8 cellular contexts compared by ENCODE assay signal in genomic region chr1:62175568-62176179, GRCh38. TPM values are rescaled to one million over a fixed set of nuclear protein-coding genes. Genes with fewer than 3 reads are reported as not detected.
DNase-seq lines count a peak whose midpoint lies in the region; ATAC-seq and TF ChIP-seq lines count a peak whose summit lies in the region.

No MANE protein-coding gene starts in this region.

- intact Hi-C loops in Caco-2 (cut with micrococcal nuclease; ENCODE audit: unreplicated experiment): loop anchor here (1.0 to 2.0 kb wide), 4 partner anchors 63 to 232 kb away; no protein-coding TSS in a partner anchor

- no peaks in the 10 kb centered on the region for H3K9me3 Mint-ChIP-seq in Caco-2 (ENCODE audit: unreplicated experiment)
- no peaks in the 10 kb centered on the region for H3K9me3 Mint-ChIP-seq in activated CD8-positive, alpha-beta T cell treated with anti-CD3 and anti-CD28 coated beads, Interleukin-2, amount 10 ng/mL, durations not matched to agents 7 days and 5 days (ENCODE audit: insufficient read depth)

- no TSS peak for BruUV-seq in Caco-2 (replicated peaks; lab: Mats Ljungman, UMichigan)

- no peaks in the 10 kb centered on the region for H3K36me3 ChIP-seq in Caco-2 (ENCODE audit: control insufficient read depth, insufficient read depth, low read length)

- peak; percentile 54 for ATAC-seq in GM21381 (IDR thresholded peaks at IDR 0.05; ENCODE audit: unreplicated experiment)
- no peak for ATAC-seq in activated CD8-positive, alpha-beta T cell treated with anti-CD3 and anti-CD28 coated beads, Interleukin-2, amount 10 ng/mL, durations not matched to agents 7 days and 5 days
- peak; percentile 61 for ATAC-seq in foreskin keratinocyte
- no peak for ATAC-seq in HG02840 (IDR thresholded peaks at IDR 0.05; ENCODE audit: low FRiP score, unreplicated experiment)

- H3K27me3 Mint-ChIP-seq in Caco-2 (ENCODE audit: insufficient read depth, unreplicated experiment): no peaks in the 10 kb centered on the region
- H3K27me3 Mint-ChIP-seq in activated CD8-positive, alpha-beta T cell treated with anti-CD3 and anti-CD28 coated beads, Interleukin-2, amount 10 ng/mL, durations not matched to agents 7 days and 5 days (ENCODE audit: low read depth): no peaks in the 10 kb centered on the region

- DNase-seq in Caco-2: peak in 1 of 2 experiments; percentile 53
- peak; percentile 5 for DNase-seq in NCI-H226
- DNase-seq in activated CD8-positive, alpha-beta T cell treated with anti-CD3 and anti-CD28 coated beads, Interleukin-2, amount 10 ng/mL, durations not matched to agents 7 days and 5 days: peak; percentile 58
- peak in 1 of 2 donors; percentile 34 for DNase-seq in foreskin keratinocyte
- DNase-seq in pulmonary artery endothelial cell (ENCODE audit: low read depth, low spot score): peak; percentile 10
- no peak for DNase-seq in GOT3 (lab: John Stamatoyannopoulos, UW)

- no peaks in the 10 kb centered on the region for H3K9me3 ChIP-seq in Caco-2

- peaks cover 13% of the 10 kb centered on the region for H3K4me1 Mint-ChIP-seq in Caco-2 (ENCODE audit: low read depth, unreplicated experiment)
- no peaks in the 10 kb centered on the region for H3K4me1 Mint-ChIP-seq in activated CD8-positive, alpha-beta T cell treated with anti-CD3 and anti-CD28 coated beads, Interleukin-2, amount 10 ng/mL, durations not matched to agents 7 days and 5 days (ENCODE audit: low read depth)

- POLR2A ChIA-PET in Caco-2 (lab: Charles Lee): no interaction called here
- POLR2A ChIA-PET in activated CD8-positive, alpha-beta T cell treated with anti-CD3 and anti-CD28 coated beads, Interleukin-2, amount 10 ng/mL, durations not matched to agents 7 days and 5 days (lab: Charles Lee): no interaction called here

- H3K27ac Mint-ChIP-seq in Caco-2 (ENCODE audit: unreplicated experiment): no peak overlapping the region
- no peak overlapping the region for H3K27ac Mint-ChIP-seq in activated CD8-positive, alpha-beta T cell treated with anti-CD3 and anti-CD28 coated beads, Interleukin-2, amount 10 ng/mL, durations not matched to agents 7 days and 5 days

- no peaks in the 10 kb centered on the region for H3K36me3 Mint-ChIP-seq in Caco-2 (ENCODE audit: insufficient read depth, unreplicated experiment)
- no peaks in the 10 kb centered on the region for H3K36me3 Mint-ChIP-seq in activated CD8-positive, alpha-beta T cell treated with anti-CD3 and anti-CD28 coated beads, Interleukin-2, amount 10 ng/mL, durations not matched to agents 7 days and 5 days (ENCODE audit: low read depth)

- no peak overlapping the region for H3K4me3 Mint-ChIP-seq in Caco-2 (ENCODE audit: unreplicated experiment)
- no peak overlapping the region for H3K4me3 Mint-ChIP-seq in activated CD8-positive, alpha-beta T cell treated with anti-CD3 and anti-CD28 coated beads, Interleukin-2, amount 10 ng/mL, durations not matched to agents 7 days and 5 days

- no peak overlapping the region for H3K4me3 ChIP-seq in Caco-2 (ENCODE audit: low read depth, low read length)

- no peaks in the 10 kb centered on the region for H3K27me3 ChIP-seq in Caco-2 (replicated peaks; ENCODE audit: control insufficient read depth, insufficient read depth, low read length)
- H3K27me3 ChIP-seq in foreskin keratinocyte: peaks cover 8% of the 10 kb centered on the region

- CTCF ChIA-PET in Caco-2 (lab: Charles Lee): interaction anchor here (0.5 to 1.5 kb wide), 7 partner anchors 54 to 431 kb away, joined by 3 to 12 read pairs (median 7); no protein-coding TSS in a partner anchor
- CTCF ChIA-PET in activated CD8-positive, alpha-beta T cell treated with anti-CD3 and anti-CD28 coated beads, Interleukin-2, amount 10 ng/mL, durations not matched to agents 7 days and 5 days (lab: Charles Lee): interaction anchor here (0.7 to 2.2 kb wide), 22 partner anchors 9 to 572 kb away, joined by 3 to 39 read pairs (median 4); no protein-coding TSS in a partner anchor

- peak; percentile 65 for TF ChIP-seq CTCF in Caco-2 (IDR thresholded peaks at IDR 0.05; ENCODE audit: insufficient read depth in 1 of 2, low read depth in 1 of 2, low read length in 1 of 2, severe bottlenecking in 1 of 2, unreplicated experiment in 1 of 2)
- TF ChIP-seq CTCF in foreskin keratinocyte (conservative IDR thresholded peaks at IDR 0.05): peak; percentile 96

- H3K27ac ChIP-seq in foreskin keratinocyte: no peak overlapping the region

- H3K4me1 ChIP-seq in Caco-2: no peaks in the 10 kb centered on the region
- peaks cover 9% of the 10 kb centered on the region for H3K4me1 ChIP-seq in foreskin keratinocyte

RNA-seq across cellular contexts. Expression of gene L1TD1, which starts 19.0 kb away (rescaled TPM):
- total RNA-seq in Caco-2 (2022) (0.29 and 0.56 TPM in 2 replicates), foreskin keratinocyte (8.0 and 9.7 TPM in 2 replicates), pulmonary artery endothelial cell (not detected in 2 replicates)
- not detected for total RNA-seq in activated CD8-positive, alpha-beta T cell treated with anti-CD3 and anti-CD28 coated beads, Interleukin-2, amount 10 ng/mL, durations not matched to agents 7 days and 5 days
- polyA plus RNA-seq in foreskin keratinocyte: 4.0 and 4.9 TPM in 2 replicates

Comparison
In these comparisons a context has a peak if more than half of its experiments do, and no peak if none do; other contexts are left out.
1. ATAC-seq: peak in GM21381 (single experiment) and foreskin keratinocyte (single experiment); none in activated CD8-positive, alpha-beta T cell treated with anti-CD3 and anti-CD28 coated beads, Interleukin-2, amount 10 ng/mL, durations not matched to agents 7 days and 5 days (single experiment) and HG02840 (single experiment).